ENCODE assay signal across 1 cellular context in the genomic region with DNA sequence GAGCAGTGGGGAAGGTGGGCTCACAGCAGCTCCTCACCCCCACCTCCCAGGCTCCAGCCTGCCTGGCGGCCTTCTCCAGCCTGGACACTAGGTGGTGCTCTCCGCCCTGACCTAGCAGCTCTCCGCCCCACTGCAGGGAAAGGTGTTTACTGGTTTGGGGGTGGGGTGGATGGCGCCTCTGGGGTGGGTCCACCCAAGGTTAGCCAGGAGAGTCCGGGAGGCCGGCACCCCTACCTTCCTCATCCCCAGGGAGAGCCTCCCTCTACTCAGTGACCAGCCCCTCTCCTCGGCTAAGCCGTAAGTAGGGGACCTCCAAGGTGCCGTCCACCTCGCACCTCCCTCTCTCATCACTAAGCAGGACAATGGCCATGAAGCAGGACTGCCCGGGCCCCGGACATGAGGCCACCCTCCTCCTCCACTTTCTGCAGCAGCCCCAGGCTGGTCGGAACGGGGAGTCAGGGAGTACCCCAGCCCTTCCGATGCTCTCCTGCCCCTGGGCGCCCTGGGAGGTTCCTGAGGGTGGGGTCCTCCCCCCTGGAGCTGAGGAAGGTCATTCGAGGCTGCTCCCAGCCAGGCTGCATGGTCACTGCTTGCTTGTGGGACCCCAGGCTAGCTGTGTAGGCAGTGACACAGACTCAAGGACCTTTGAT.
A peak's percentile ranks its signal among the peaks of the same experiment; 100 is the strongest.
TF ChIP-seq lines count a peak whose summit lies in the region.

No MANE protein-coding gene starts in this region.

TF ChIP-seq in HEK293, 187 proteins besides CTCF, POLR2A, EP300 and RAD21 (continued from another document):
- TF ChIP-seq ZNF473 (tag by site-specific recombination; IDR thresholded peaks at IDR 0.05), result no peak
- peak; percentile 41; the same call in 1 of the 2 replicates for TF ChIP-seq KLF9 (tag by site-specific recombination; IDR thresholded peaks at IDR 0.05; ENCODE audit: low read depth)
- no peak for TF ChIP-seq GLI2 (tag by site-specific recombination; IDR thresholded peaks at IDR 0.05; ENCODE audit: borderline replicate concordance, low read depth)
- peak; percentile 73 for TF ChIP-seq ZNF654 (tag by site-specific recombination; IDR thresholded peaks at IDR 0.05; ENCODE audit: low read depth)
- TF ChIP-seq, protein P1, sequence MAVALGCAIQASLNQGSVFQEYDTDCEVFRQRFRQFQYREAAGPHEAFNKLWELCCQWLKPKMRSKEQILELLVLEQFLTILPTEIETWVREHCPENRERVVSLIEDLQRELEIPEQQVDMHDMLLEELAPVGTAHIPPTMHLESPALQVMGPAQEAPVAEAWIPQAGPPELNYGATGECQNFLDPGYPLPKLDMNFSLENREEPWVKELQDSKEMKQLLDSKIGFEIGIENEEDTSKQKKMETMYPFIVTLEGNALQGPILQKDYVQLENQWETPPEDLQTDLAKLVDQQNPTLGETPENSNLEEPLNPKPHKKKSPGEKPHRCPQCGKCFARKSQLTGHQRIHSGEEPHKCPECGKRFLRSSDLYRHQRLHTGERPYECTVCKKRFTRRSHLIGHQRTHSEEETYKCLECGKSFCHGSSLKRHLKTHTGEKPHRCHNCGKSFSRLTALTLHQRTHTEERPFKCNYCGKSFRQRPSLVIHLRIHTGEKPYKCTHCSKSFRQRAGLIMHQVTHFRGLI (tag by site-specific recombination; IDR thresholded peaks at IDR 0.05), result no peak
- TF ChIP-seq, protein P2, sequence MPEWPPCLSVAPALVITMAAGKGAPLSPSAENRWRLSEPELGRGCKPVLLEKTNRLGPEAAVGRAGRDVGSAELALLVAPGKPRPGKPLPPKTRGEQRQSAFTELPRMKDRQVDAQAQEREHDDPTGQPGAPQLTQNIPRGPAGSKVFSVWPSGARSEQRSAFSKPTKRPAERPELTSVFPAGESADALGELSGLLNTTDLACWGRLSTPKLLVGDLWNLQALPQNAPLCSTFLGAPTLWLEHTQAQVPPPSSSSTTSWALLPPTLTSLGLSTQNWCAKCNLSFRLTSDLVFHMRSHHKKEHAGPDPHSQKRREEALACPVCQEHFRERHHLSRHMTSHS (tag by site-specific recombination; IDR thresholded peaks at IDR 0.05), result no peak
- TF ChIP-seq ZNF830 (tag by site-specific recombination; IDR thresholded peaks at IDR 0.05; ENCODE audit: low read depth), result no peak
- 0 out of 2 replicates have a peak, but pooled peaks have one; percentile 22 for TF ChIP-seq ZSCAN30 (tag by site-specific recombination; IDR thresholded peaks at IDR 0.05)
- TF ChIP-seq, protein P3, sequence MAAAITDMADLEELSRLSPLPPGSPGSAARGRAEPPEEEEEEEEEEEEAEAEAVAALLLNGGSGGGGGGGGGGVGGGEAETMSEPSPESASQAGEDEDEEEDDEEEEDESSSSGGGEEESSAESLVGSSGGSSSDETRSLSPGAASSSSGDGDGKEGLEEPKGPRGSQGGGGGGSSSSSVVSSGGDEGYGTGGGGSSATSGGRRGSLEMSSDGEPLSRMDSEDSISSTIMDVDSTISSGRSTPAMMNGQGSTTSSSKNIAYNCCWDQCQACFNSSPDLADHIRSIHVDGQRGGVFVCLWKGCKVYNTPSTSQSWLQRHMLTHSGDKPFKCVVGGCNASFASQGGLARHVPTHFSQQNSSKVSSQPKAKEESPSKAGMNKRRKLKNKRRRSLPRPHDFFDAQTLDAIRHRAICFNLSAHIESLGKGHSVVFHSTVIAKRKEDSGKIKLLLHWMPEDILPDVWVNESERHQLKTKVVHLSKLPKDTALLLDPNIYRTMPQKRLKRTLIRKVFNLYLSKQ (tag by site-specific recombination; IDR thresholded peaks at IDR 0.05; ENCODE audit: borderline replicate concordance), result no peak
- TF ChIP-seq, protein P4, sequence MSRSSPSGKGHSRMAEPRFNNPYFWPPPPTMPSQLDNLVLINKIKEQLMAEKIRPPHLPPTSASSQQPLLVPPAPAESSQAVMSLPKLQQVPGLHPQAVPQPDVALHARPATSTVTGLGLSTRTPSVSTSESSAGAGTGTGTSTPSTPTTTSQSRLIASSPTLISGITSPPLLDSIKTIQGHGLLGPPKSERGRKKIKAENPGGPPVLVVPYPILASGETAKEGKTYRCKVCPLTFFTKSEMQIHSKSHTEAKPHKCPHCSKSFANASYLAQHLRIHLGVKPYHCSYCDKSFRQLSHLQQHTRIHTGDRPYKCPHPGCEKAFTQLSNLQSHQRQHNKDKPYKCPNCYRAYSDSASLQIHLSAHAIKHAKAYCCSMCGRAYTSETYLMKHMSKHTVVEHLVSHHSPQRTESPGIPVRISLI (tag by site-specific recombination; IDR thresholded peaks at IDR 0.05), result no peak
- TF ChIP-seq, protein P5, sequence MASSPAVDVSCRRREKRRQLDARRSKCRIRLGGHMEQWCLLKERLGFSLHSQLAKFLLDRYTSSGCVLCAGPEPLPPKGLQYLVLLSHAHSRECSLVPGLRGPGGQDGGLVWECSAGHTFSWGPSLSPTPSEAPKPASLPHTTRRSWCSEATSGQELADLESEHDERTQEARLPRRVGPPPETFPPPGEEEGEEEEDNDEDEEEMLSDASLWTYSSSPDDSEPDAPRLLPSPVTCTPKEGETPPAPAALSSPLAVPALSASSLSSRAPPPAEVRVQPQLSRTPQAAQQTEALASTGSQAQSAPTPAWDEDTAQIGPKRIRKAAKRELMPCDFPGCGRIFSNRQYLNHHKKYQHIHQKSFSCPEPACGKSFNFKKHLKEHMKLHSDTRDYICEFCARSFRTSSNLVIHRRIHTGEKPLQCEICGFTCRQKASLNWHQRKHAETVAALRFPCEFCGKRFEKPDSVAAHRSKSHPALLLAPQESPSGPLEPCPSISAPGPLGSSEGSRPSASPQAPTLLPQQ (tag by site-specific recombination; IDR thresholded peaks at IDR 0.05), result peak; percentile 94
- TF ChIP-seq ZNF626 (tag by site-specific recombination; IDR thresholded peaks at IDR 0.05), result no peak
- TF ChIP-seq GLIS2 (tag by site-specific recombination; IDR thresholded peaks at IDR 0.05), result peak; percentile 82
- TF ChIP-seq, protein P6, sequence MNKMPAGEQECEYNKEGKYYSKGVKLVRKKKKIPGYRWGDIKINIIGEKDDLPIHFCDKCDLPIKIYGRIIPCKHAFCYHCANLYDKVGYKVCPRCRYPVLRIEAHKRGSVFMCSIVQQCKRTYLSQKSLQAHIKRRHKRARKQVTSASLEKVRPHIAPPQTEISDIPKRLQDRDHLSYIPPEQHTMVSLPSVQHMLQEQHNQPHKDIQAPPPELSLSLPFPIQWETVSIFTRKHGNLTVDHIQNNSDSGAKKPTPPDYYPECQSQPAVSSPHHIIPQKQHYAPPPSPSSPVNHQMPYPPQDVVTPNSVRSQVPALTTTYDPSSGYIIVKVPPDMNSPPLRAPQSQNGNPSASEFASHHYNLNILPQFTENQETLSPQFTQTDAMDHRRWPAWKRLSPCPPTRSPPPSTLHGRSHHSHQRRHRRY (tag by site-specific recombination; IDR thresholded peaks at IDR 0.05), result no peak
- 0 out of 2 replicates have a peak, but pooled peaks have one; percentile 18 for TF ChIP-seq ZNF341 (tag by site-specific recombination; IDR thresholded peaks at IDR 0.05; ENCODE audit: low read depth)
- no peak for TF ChIP-seq ZNF555 (tag by site-specific recombination; conservative IDR thresholded peaks at IDR 0.05)
- no peak for TF ChIP-seq ZNF48 (tag by site-specific recombination; IDR thresholded peaks at IDR 0.05)
- peak; percentile 59; the same call in 1 of the 2 replicates for TF ChIP-seq ZIC2 (tag by site-specific recombination; IDR thresholded peaks at IDR 0.05)
- TF ChIP-seq ZNF610 (tag by site-specific recombination; IDR thresholded peaks at IDR 0.05; ENCODE audit: borderline replicate concordance), result no peak
- TF ChIP-seq, protein P7, sequence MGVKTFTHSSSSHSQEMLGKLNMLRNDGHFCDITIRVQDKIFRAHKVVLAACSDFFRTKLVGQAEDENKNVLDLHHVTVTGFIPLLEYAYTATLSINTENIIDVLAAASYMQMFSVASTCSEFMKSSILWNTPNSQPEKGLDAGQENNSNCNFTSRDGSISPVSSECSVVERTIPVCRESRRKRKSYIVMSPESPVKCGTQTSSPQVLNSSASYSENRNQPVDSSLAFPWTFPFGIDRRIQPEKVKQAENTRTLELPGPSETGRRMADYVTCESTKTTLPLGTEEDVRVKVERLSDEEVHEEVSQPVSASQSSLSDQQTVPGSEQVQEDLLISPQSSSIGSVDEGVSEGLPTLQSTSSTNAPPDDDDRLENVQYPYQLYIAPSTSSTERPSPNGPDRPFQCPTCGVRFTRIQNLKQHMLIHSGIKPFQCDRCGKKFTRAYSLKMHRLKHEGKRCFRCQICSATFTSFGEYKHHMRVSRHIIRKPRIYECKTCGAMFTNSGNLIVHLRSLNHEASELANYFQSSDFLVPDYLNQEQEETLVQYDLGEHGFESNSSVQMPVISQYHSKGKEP (tag by site-specific recombination; IDR thresholded peaks at IDR 0.05), result no peak
- TF ChIP-seq, protein P8, sequence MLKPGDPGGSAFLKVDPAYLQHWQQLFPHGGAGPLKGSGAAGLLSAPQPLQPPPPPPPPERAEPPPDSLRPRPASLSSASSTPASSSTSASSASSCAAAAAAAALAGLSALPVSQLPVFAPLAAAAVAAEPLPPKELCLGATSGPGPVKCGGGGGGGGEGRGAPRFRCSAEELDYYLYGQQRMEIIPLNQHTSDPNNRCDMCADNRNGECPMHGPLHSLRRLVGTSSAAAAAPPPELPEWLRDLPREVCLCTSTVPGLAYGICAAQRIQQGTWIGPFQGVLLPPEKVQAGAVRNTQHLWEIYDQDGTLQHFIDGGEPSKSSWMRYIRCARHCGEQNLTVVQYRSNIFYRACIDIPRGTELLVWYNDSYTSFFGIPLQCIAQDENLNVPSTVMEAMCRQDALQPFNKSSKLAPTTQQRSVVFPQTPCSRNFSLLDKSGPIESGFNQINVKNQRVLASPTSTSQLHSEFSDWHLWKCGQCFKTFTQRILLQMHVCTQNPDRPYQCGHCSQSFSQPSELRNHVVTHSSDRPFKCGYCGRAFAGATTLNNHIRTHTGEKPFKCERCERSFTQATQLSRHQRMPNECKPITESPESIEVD (tag by site-specific recombination; IDR thresholded peaks at IDR 0.05), result no peak
- peak; percentile 72; the same call in 1 of the 2 replicates for TF ChIP-seq KLF1 (tag by site-specific recombination; IDR thresholded peaks at IDR 0.05)
- TF ChIP-seq, protein P9, sequence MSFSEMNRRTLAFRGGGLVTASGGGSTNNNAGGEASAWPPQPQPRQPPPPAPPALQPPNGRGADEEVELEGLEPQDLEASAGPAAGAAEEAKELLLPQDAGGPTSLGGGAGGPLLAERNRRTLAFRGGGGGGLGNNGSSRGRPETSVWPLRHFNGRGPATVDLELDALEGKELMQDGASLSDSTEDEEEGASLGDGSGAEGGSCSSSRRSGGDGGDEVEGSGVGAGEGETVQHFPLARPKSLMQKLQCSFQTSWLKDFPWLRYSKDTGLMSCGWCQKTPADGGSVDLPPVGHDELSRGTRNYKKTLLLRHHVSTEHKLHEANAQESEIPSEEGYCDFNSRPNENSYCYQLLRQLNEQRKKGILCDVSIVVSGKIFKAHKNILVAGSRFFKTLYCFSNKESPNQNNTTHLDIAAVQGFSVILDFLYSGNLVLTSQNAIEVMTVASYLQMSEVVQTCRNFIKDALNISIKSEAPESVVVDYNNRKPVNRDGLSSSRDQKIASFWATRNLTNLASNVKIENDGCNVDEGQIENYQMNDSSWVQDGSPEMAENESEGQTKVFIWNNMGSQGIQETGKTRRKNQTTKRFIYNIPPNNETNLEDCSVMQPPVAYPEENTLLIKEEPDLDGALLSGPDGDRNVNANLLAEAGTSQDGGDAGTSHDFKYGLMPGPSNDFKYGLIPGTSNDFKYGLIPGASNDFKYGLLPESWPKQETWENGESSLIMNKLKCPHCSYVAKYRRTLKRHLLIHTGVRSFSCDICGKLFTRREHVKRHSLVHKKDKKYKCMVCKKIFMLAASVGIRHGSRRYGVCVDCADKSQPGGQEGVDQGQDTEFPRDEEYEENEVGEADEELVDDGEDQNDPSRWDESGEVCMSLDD (tag by site-specific recombination; IDR thresholded peaks at IDR 0.05), result peak; percentile 74; the same call in 1 of the 2 replicates
- TF ChIP-seq GLIS1 (tag by site-specific recombination; IDR thresholded peaks at IDR 0.05), result peak; percentile 95
- TF ChIP-seq, protein P10, sequence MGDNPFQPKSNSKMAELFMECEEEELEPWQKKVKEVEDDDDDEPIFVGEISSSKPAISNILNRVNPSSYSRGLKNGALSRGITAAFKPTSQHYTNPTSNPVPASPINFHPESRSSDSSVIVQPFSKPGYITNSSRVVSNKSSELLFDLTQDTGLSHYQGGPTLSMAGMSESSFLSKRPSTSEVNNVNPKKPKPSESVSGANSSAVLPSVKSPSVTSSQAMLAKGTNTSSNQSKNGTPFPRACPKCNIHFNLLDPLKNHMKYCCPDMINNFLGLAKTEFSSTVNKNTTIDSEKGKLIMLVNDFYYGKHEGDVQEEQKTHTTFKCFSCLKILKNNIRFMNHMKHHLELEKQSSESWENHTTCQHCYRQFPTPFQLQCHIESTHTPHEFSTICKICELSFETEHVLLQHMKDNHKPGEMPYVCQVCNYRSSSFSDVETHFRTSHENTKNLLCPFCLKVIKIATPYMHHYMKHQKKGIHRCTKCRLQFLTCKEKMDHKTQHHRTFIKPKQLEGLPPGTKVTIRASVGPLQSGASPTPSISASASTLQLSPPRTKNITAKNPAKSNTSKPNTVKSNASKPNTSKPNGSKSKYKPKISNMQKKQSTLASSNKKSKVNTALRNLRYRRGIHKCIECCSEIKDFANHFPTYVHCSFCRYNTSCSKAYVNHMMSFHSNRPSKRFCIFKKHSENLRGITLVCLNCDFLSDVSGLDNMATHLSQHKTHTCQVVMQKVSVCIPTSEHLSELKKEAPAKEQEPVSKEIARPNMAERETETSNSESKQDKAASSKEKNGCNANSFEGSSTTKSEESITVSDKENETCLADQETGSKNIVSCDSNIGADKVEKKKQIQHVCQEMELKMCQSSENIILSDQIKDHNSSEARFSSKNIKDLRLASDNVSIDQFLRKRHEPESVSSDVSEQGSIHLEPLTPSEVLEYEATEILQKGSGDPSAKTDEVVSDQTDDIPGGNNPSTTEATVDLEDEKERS (tag by site-specific recombination; IDR thresholded peaks at IDR 0.05), result no peak
- TF ChIP-seq, protein P11, sequence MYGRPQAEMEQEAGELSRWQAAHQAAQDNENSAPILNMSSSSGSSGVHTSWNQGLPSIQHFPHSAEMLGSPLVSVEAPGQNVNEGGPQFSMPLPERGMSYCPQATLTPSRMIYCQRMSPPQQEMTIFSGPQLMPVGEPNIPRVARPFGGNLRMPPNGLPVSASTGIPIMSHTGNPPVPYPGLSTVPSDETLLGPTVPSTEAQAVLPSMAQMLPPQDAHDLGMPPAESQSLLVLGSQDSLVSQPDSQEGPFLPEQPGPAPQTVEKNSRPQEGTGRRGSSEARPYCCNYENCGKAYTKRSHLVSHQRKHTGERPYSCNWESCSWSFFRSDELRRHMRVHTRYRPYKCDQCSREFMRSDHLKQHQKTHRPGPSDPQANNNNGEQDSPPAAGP (tag by site-specific recombination; IDR thresholded peaks at IDR 0.05), result no peak
- no peak for TF ChIP-seq ZNF214 (tag by site-specific recombination; IDR thresholded peaks at IDR 0.05; ENCODE audit: borderline replicate concordance)
- TF ChIP-seq HOXD13 (CRISPR knock-in tag; IDR thresholded peaks at IDR 0.05; ENCODE audit: borderline replicate concordance), result no peak
- no peak for TF ChIP-seq SP2 (tag by site-specific recombination; IDR thresholded peaks at IDR 0.05)
